ENCODE assay signal across 1 cellular context in the genomic region with DNA sequence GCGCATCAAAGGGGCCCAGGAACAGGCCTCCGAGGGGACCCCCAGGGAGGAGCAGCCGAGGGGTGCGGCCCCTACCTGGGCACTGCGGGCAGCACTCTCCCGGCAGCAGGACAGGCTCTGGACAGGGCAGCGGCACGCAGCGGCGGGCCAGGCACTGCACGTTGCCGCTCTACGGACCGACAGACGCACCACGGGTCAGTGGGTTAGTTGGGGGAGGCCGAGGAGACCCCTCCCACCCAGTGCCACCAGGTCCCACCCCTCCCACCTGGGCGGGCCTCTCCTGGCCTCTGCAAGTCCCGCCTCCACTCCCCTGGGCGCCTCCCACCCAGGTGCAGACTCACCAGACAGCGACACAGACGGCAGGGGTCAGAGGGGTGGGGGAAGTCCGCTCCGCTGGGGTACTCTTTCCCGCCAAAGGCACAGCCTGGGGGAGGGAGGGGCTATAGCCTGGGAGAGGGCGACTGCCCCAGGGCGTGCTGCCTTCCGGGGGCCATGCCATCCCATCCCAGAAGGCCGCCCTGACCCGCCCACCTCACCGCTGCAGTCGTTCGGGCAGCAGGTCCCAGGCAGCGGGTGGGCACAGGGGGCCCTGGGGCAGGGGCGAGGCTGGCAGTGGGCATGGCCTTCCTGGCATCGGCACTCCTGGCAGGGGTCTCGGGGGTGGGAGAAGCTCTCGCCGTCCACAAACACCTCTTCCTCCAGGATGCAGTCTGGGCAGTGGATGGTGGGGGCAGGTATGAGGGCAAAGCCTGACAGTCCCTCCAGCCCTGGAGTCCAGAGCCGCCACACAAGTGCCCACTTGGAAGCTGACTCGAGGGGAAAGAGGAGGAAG.
TF ChIP-seq lines count a peak whose summit lies in the region.

No MANE protein-coding gene starts in this region.

TF ChIP-seq in HepG2, 621 proteins besides CTCF, POLR2A, EP300 and RAD21:
- TF ChIP-seq ZBTB20 (CRISPR knock-in tag; IDR thresholded peaks at IDR 0.05; ENCODE audit: borderline replicate concordance, low read depth) = no peak
- no peak for TF ChIP-seq SMARCE1 (IDR thresholded peaks at IDR 0.05; ENCODE audit: borderline replicate concordance)
- TF ChIP-seq ARNT2 (CRISPR knock-in tag; IDR thresholded peaks at IDR 0.05; ENCODE audit: low read depth) = no peak
- TF ChIP-seq, protein P1, sequence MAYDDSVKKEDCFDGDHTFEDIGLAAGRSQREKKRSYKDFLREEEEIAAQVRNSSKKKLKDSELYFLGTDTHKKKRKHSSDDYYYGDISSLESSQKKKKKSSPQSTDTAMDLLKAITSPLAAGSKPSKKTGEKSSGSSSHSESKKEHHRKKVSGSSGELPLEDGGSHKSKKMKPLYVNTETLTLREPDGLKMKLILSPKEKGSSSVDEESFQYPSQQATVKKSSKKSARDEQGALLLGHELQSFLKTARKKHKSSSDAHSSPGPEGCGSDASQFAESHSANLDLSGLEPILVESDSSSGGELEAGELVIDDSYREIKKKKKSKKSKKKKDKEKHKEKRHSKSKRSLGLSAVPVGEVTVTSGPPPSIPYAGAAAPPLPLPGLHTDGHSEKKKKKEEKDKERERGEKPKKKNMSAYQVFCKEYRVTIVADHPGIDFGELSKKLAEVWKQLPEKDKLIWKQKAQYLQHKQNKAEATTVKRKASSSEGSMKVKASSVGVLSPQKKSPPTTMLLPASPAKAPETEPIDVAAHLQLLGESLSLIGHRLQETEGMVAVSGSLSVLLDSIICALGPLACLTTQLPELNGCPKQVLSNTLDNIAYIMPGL (CRISPR knock-in tag; IDR thresholded peaks at IDR 0.05; ENCODE audit: borderline replicate concordance in 1 of 2, low read depth in 1 of 2) = no peak
- TF ChIP-seq FOXA3 (CRISPR knock-in tag; IDR thresholded peaks at IDR 0.05) = no peak
- no peak for TF ChIP-seq ZNF615 (CRISPR knock-in tag; IDR thresholded peaks at IDR 0.05; ENCODE audit: borderline replicate concordance)
- no peak for TF ChIP-seq CHD4 (IDR thresholded peaks at IDR 0.05; ENCODE audit: borderline replicate concordance, low read length)
- TF ChIP-seq ZMYM4 (CRISPR knock-in tag; IDR thresholded peaks at IDR 0.05) = no peak
- no peak for TF ChIP-seq NAIF1 (CRISPR knock-in tag; IDR thresholded peaks at IDR 0.05; ENCODE audit: borderline replicate concordance)
- TF ChIP-seq ZNF782 (CRISPR knock-in tag; IDR thresholded peaks at IDR 0.05; ENCODE audit: borderline replicate concordance) = no peak
